ENCODE assay signal across 18 cellular contexts in the genomic region with DNA sequence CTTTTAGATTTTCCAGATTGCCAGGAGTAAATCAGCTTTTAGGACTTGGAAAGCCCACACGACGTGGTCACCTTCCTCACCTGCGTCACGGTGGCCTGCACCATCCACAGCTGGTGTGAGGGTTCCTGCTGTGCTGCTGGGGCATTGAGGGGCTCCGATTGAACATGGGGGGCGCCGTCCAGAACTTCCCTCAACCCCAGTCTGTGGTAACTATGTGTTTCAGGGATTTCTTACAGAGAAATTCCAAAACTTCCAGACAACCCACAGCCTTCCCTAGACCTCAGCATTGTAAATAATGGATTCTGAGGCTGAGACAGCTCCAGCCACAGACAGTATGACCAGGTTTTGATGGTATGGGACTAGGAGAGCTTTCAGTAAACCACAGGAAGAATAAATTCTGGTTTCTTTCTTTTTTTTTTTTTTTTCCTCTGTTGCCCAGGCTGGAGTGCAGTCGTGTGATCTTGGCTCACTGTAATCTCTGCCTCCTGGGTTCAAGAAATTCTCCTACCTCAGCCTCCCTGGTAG. TPM values are rescaled to one million over a fixed set of nuclear protein-coding genes. Genes with fewer than 3 reads are reported as not detected.
"Had no signal": no experiment of that assay in that cellular context is flagged by ENCODE, and none has a peak within 500 bp of the region (broad histone marks: within the 10 kb centered on the region; RNA-seq: fewer than 3 reads in every experiment).

No MANE protein-coding gene starts in this region.

- H3K27ac ChIP-seq: dorsolateral prefrontal cortex, upper lobe of left lung had no signal

- H3K4me1 Mint-ChIP-seq: nephron had no signal

- H3K9me3 ChIP-seq: upper lobe of left lung had no signal

- H3K4me3 ChIP-seq: upper lobe of left lung had no signal

- H3K27ac Mint-ChIP-seq: activated CD4-positive, alpha-beta T cell treated with anti-CD3 and anti-CD28 coated beads, Interleukin-2, amount 10 ng/mL, durations not matched to agents 7 days and 5 days; activated naive CD8-positive, alpha-beta T cell treated with anti-CD3 and anti-CD28 coated beads, Interleukin-2, amount 10 ng/mL, durations not matched to agents 7 days and 5 days; activated T-helper 1 cell treated with anti-CD3 and anti-CD28 coated beads, Interleukin-12 subunit alpha, Interleukin-12 subunit beta, Interleukin-2, Interleukin-4 antibody, amounts not matched to agents 30 ng/mL and 10 ng/mL and 1 ng/mL, durations not matched to agents 14 hours and 24 hours and 36 hours; nephron; progenitor cell of endocrine pancreas had no signal

- DNase-seq: activated CD4-positive, alpha-beta T cell treated with anti-CD3 and anti-CD28 coated beads, Interleukin-2, amount 10 ng/mL, durations not matched to agents 7 days and 5 days; activated CD8-positive, alpha-beta memory T cell treated with anti-CD3 and anti-CD28 coated beads, Interleukin-2, amount 50 U/mL, for 48 hours; activated naive CD4-positive, alpha-beta T cell; activated naive CD8-positive, alpha-beta T cell treated with anti-CD3 and anti-CD28 coated beads, Interleukin-2, amount 10 ng/mL, durations not matched to agents 7 days and 5 days; anterior cingulate cortex; dorsolateral prefrontal cortex; erythroblast; hypothalamus; kidney glomerular epithelial cell; left ventricle myocardium superior; occipital lobe; small intestine; stimulated activated naive CD8-positive, alpha-beta T cell treated with anti-CD3 and anti-CD28 coated beads, Interleukin-15, amount 100 ng/mL, for 72 hours had no signal

- ATAC-seq: right cardiac atrium; stimulated activated naive CD8-positive, alpha-beta T cell treated with anti-CD3 and anti-CD28 coated beads, Interleukin-15, amount 100 ng/mL, for 72 hours had no signal

- H3K27me3 Mint-ChIP-seq: activated CD4-positive, alpha-beta T cell treated with anti-CD3 and anti-CD28 coated beads, Interleukin-2, amount 10 ng/mL, durations not matched to agents 7 days and 5 days; activated naive CD8-positive, alpha-beta T cell treated with anti-CD3 and anti-CD28 coated beads, Interleukin-2, amount 10 ng/mL, durations not matched to agents 7 days and 5 days; progenitor cell of endocrine pancreas; stimulated activated naive CD8-positive, alpha-beta T cell treated with anti-CD3 and anti-CD28 coated beads, Interleukin-15, amount 100 ng/mL, for 72 hours had no signal

- H3K9me3 Mint-ChIP-seq: activated CD4-positive, alpha-beta T cell treated with anti-CD3 and anti-CD28 coated beads, Interleukin-2, amount 10 ng/mL, durations not matched to agents 7 days and 5 days; activated naive CD8-positive, alpha-beta T cell treated with anti-CD3 and anti-CD28 coated beads, Interleukin-2, amount 10 ng/mL, durations not matched to agents 7 days and 5 days; activated T-helper 1 cell treated with anti-CD3 and anti-CD28 coated beads, Interleukin-12 subunit alpha, Interleukin-12 subunit beta, Interleukin-2, Interleukin-4 antibody, amounts not matched to agents 30 ng/mL and 10 ng/mL and 1 ng/mL, durations not matched to agents 14 hours and 24 hours and 36 hours; stimulated activated naive CD8-positive, alpha-beta T cell treated with anti-CD3 and anti-CD28 coated beads, Interleukin-15, amount 100 ng/mL, for 72 hours had no signal

- H3K4me3 Mint-ChIP-seq: activated CD4-positive, alpha-beta T cell treated with anti-CD3 and anti-CD28 coated beads, Interleukin-2, amount 10 ng/mL, durations not matched to agents 7 days and 5 days; activated naive CD8-positive, alpha-beta T cell treated with anti-CD3 and anti-CD28 coated beads, Interleukin-2, amount 10 ng/mL, durations not matched to agents 7 days and 5 days; activated T-helper 1 cell treated with anti-CD3 and anti-CD28 coated beads, Interleukin-12 subunit alpha, Interleukin-12 subunit beta, Interleukin-2, Interleukin-4 antibody, amounts not matched to agents 30 ng/mL and 10 ng/mL and 1 ng/mL, durations not matched to agents 14 hours and 24 hours and 36 hours; nephron; stimulated activated naive CD8-positive, alpha-beta T cell treated with anti-CD3 and anti-CD28 coated beads, Interleukin-15, amount 100 ng/mL, for 72 hours had no signal

- H3K27me3 ChIP-seq: upper lobe of left lung had no signal

RNA-seq across cellular contexts. Expression of gene IRF4, which starts 46.7 kb away (rescaled TPM):
- total RNA-seq: progenitor cell of endocrine pancreas had no signal
